ENCODE assay signal across 15 cellular contexts in the genomic region with DNA sequence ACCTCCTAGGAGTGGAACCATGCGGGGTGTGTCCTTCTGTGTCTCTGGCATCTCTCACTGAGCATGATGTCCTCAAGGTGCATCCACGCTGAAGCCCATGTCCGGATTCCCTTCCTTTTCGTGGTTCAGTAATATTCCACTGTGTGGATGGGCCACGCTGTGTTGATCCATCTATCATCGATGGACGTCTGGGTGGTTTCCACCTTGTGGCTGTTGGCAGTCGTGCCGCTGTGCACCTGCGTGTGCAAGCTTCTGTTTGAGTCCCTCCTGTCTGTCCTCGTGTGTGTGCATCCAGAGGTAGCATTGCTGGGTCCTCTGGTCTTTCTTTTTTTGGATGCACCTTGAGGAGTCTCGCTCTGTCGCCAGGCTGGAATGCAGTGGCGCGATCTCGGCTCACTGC. TPM values are rescaled to one million over a fixed set of nuclear protein-coding genes. Genes with fewer than 3 reads are reported as not detected.
"Had no signal": no experiment of that assay in that cellular context is flagged by ENCODE, and none has a peak within 500 bp of the region (broad histone marks: within the 10 kb centered on the region; RNA-seq: fewer than 3 reads in every experiment).

No MANE protein-coding gene starts in this region.

- H3K36me3 Mint-ChIP-seq: naive thymus-derived CD8-positive, alpha-beta T cell had no signal

- FAIRE-seq: bronchial epithelial cell, endometrium, urothelium cell line had no signal

- H3K27ac Mint-ChIP-seq: activated CD4-positive, alpha-beta T cell treated with anti-CD3 and anti-CD28 coated beads, Interleukin-2, amount 10 ng/mL, durations not matched to agents 7 days and 5 days; activated naive CD8-positive, alpha-beta T cell treated with anti-CD3 and anti-CD28 coated beads, Interleukin-2, amount 50 U/mL, for 24 hours; activated T-helper 1 cell treated with anti-CD3 and anti-CD28 coated beads, Interleukin-12 subunit alpha, Interleukin-12 subunit beta, Interleukin-2, Interleukin-4 antibody, amounts not matched to agents 30 ng/mL and 10 ng/mL and 1 ng/mL, durations not matched to agents 14 hours and 24 hours and 36 hours; naive thymus-derived CD8-positive, alpha-beta T cell had no signal

- H3K79me2 ChIP-seq: parathyroid adenoma had no signal

- H3K9me3 Mint-ChIP-seq: activated CD4-positive, alpha-beta T cell treated with anti-CD3 and anti-CD28 coated beads, Interleukin-2, amount 10 ng/mL, durations not matched to agents 7 days and 5 days; activated naive CD8-positive, alpha-beta T cell treated with anti-CD3 and anti-CD28 coated beads, Interleukin-2, amount 50 U/mL, for 24 hours; activated T-helper 1 cell treated with anti-CD3 and anti-CD28 coated beads, Interleukin-12 subunit alpha, Interleukin-12 subunit beta, Interleukin-2, Interleukin-4 antibody, amounts not matched to agents 30 ng/mL and 10 ng/mL and 1 ng/mL, durations not matched to agents 14 hours and 24 hours and 36 hours; naive thymus-derived CD8-positive, alpha-beta T cell had no signal

- H3K27me3 Mint-ChIP-seq: naive thymus-derived CD8-positive, alpha-beta T cell had no signal

- H3K4me3 Mint-ChIP-seq: activated CD4-positive, alpha-beta T cell treated with anti-CD3 and anti-CD28 coated beads, Interleukin-2, amount 10 ng/mL, durations not matched to agents 7 days and 5 days; activated naive CD8-positive, alpha-beta T cell treated with anti-CD3 and anti-CD28 coated beads, Interleukin-2, amount 50 U/mL, for 24 hours; activated T-helper 1 cell treated with anti-CD3 and anti-CD28 coated beads, Interleukin-12 subunit alpha, Interleukin-12 subunit beta, Interleukin-2, Interleukin-4 antibody, amounts not matched to agents 30 ng/mL and 10 ng/mL and 1 ng/mL, durations not matched to agents 14 hours and 24 hours and 36 hours; naive thymus-derived CD8-positive, alpha-beta T cell had no signal

- DNase-seq: activated CD4-positive, alpha-beta T cell treated with anti-CD3 and anti-CD28 coated beads, Interleukin-2, amount 10 ng/mL, durations not matched to agents 7 days and 5 days; activated CD4-positive, CD25-positive, alpha-beta regulatory T cell; activated naive CD4-positive, alpha-beta T cell; activated naive CD8-positive, alpha-beta T cell treated with anti-CD3 and anti-CD28 coated beads, Interleukin-2, amount 50 U/mL, for 24 hours; aorta; naive thymus-derived CD8-positive, alpha-beta T cell; stimulated activated CD4-positive, alpha-beta T cell treated with anti-CD3 and anti-CD28 coated beads, Interleukin-1b, Interleukin-23, amount 100 ng/mL, for 48 hours; T-helper 2 cell had no signal

- ATAC-seq: activated naive CD8-positive, alpha-beta T cell treated with anti-CD3 and anti-CD28 coated beads, Interleukin-2, amount 50 U/mL, for 24 hours; naive thymus-derived CD8-positive, alpha-beta T cell had no signal

- H3K27ac ChIP-seq: parathyroid adenoma had no signal

- H2AFZ ChIP-seq: parathyroid adenoma had no signal

RNA-seq across cellular contexts. Expression of a gene that starts 11.2 kb away (rescaled TPM):
- total RNA-seq: chondrocyte, lung microvascular endothelial cell had no signal

RNA-seq across cellular contexts. Expression of a gene that starts 53.9 kb away (rescaled TPM):
- total RNA-seq: chondrocyte had no signal
